ENCODE assay signal across 11 cellular contexts in genomic region chr22:20017622-20017958, GRCh38. TPM values are rescaled to one million over a fixed set of nuclear protein-coding genes. Genes with fewer than 3 reads are reported as not detected.
DNase-seq lines count a peak whose midpoint lies in the region; ATAC-seq, FAIRE-seq and TF ChIP-seq lines count a peak whose summit lies in the region.
"Had no signal": no experiment of that assay in that cellular context is flagged by ENCODE, and none has a peak within 500 bp of the region (broad histone marks: within the 10 kb centered on the region; RNA-seq: fewer than 3 reads in every experiment).

No MANE protein-coding gene starts in this region.

- POLR2A ChIA-PET in activated CD4-positive, alpha-beta memory T cell treated with anti-CD3 and anti-CD28 coated beads, Interleukin-2, amount 10 ng/mL, durations not matched to agents 7 days and 5 days (lab: Charles Lee): no interaction called here

- H3K9me3 Mint-ChIP-seq in activated naive CD4-positive, alpha-beta T cell treated with anti-CD3 and anti-CD28 coated beads, Interleukin-2, amount 50 U/mL, for 24 hours: no peaks in the 10 kb centered on the region
- no peaks in the 10 kb centered on the region for H3K9me3 Mint-ChIP-seq in activated CD4-positive, alpha-beta memory T cell treated with anti-CD3 and anti-CD28 coated beads, Interleukin-2, amount 10 ng/mL, durations not matched to agents 7 days and 5 days
- H3K9me3 Mint-ChIP-seq in stimulated activated memory B cell treated with anti-CD40 and anti-IgM and Interleukin-4, amounts not matched to agents 10 μg/mL and 1 μg/mL and 100 μg/mL, for 72 hours: no peaks in the 10 kb centered on the region

- CTCF ChIA-PET in activated CD4-positive, alpha-beta memory T cell treated with anti-CD3 and anti-CD28 coated beads, Interleukin-2, amount 10 ng/mL, durations not matched to agents 7 days and 5 days (lab: Charles Lee): interaction anchor here (0.5 kb wide), 1 partner anchor 48 kb away, joined by 3 read pairs; no protein-coding TSS in a partner anchor

- peak overlapping the region in 1 of 3 experiments; percentile 77 for H3K4me3 ChIP-seq in keratinocyte (ENCODE audit: control insufficient read depth in 2 of 3, extremely low read depth in 1 of 3, insufficient read depth in 2 of 3, low read depth in 1 of 3, low read length in 3 of 3)
- H3K4me3 ChIP-seq in coronary artery: no peak overlapping the region

- FAIRE-seq in keratinocyte (lab: Jason Lieb, UNC): no peak

- no peak for DNase-seq in activated naive CD4-positive, alpha-beta T cell treated with anti-CD3 and anti-CD28 coated beads, Interleukin-2, amount 50 U/mL, for 16 hours
- no peak for DNase-seq in activated CD4-positive, alpha-beta memory T cell treated with anti-CD3 and anti-CD28 coated beads, Interleukin-2, amount 10 ng/mL, durations not matched to agents 7 days and 5 days
- no peak for DNase-seq in keratinocyte (ENCODE audit: low read depth, low spot score)
- no peak for DNase-seq in stimulated activated naive CD4-positive, alpha-beta T cell treated with Interleukin-2 at 50 U/mL for 16 hours (lab: John Stamatoyannopoulos, UW)
- no peak for DNase-seq in Ammon's horn (ENCODE audit: low spot score)
- DNase-seq in coronary artery (ENCODE audit: low spot score): no peak
- DNase-seq: left colon, T1000 had no signal

- H3K9ac ChIP-seq in keratinocyte (ENCODE audit: control insufficient read depth, extremely low read depth, insufficient read depth, low read length): no peak overlapping the region

- TF ChIP-seq CTCF in keratinocyte (optimal IDR thresholded peaks at IDR 0.05 in 1 of 3, IDR thresholded peaks at IDR 0.05 in 1 of 3, conservative IDR thresholded peaks at IDR 0.05 in 1 of 3; ENCODE audit: extremely low read depth in 1 of 3, insufficient read depth in 2 of 3, low read length in 3 of 3) (no peak), coronary artery (IDR thresholded peaks at IDR 0.05) (no peak)

- dilution Hi-C loops in keratinocyte (cut with MboI; ENCODE audit: extremely low pct_ligation_motif_present, low sequenced_read_pairs): no loop called here

- peaks cover 4% of the 10 kb centered on the region for H3K9me1 ChIP-seq in keratinocyte (ENCODE audit: control insufficient read depth, extremely low read depth, insufficient read depth, low read length)

- H4K20me1 ChIP-seq in keratinocyte (ENCODE audit: control insufficient read depth, extremely low read depth, insufficient read depth, low read length): no peaks in the 10 kb centered on the region

- peaks cover 23% of the 10 kb centered on the region for H3K4me1 Mint-ChIP-seq in activated naive CD4-positive, alpha-beta T cell treated with anti-CD3 and anti-CD28 coated beads, Interleukin-2, amount 50 U/mL, for 24 hours
- H3K4me1 Mint-ChIP-seq in activated CD4-positive, alpha-beta memory T cell treated with anti-CD3 and anti-CD28 coated beads, Interleukin-2, amount 10 ng/mL, durations not matched to agents 7 days and 5 days: peaks cover 24% of the 10 kb centered on the region
- peaks cover 25% of the 10 kb centered on the region for H3K4me1 Mint-ChIP-seq in stimulated activated memory B cell treated with anti-CD40 and anti-IgM and Interleukin-4, amounts not matched to agents 10 μg/mL and 1 μg/mL and 100 μg/mL, for 72 hours

- H3K27me3 ChIP-seq in keratinocyte (ENCODE audit: control insufficient read depth, extremely low read depth, insufficient read depth, low read length): peaks cover 12% of the 10 kb centered on the region

- no peak for ATAC-seq in stimulated activated memory B cell treated with anti-CD40 and anti-IgM and Interleukin-4, amounts not matched to agents 10 μg/mL and 1 μg/mL and 100 μg/mL, for 72 hours

- peak overlapping the region; percentile 91 for H3K4me3 Mint-ChIP-seq in activated naive CD4-positive, alpha-beta T cell treated with anti-CD3 and anti-CD28 coated beads, Interleukin-2, amount 50 U/mL, for 24 hours
- H3K4me3 Mint-ChIP-seq in activated CD4-positive, alpha-beta memory T cell treated with anti-CD3 and anti-CD28 coated beads, Interleukin-2, amount 10 ng/mL, durations not matched to agents 7 days and 5 days: peak overlapping the region; percentile 73
- peak overlapping the region; percentile 69 for H3K4me3 Mint-ChIP-seq in stimulated activated memory B cell treated with anti-CD40 and anti-IgM and Interleukin-4, amounts not matched to agents 10 μg/mL and 1 μg/mL and 100 μg/mL, for 72 hours

- peaks cover 19% of the 10 kb centered on the region for H3K4me1 ChIP-seq in keratinocyte (ENCODE audit: control insufficient read depth, extremely low read depth, insufficient read depth, low read length)

- peaks cover 16% of the 10 kb centered on the region for H3K79me2 ChIP-seq in keratinocyte (ENCODE audit: control insufficient read depth, insufficient read depth, low read length)

- H3K27me3 Mint-ChIP-seq in activated naive CD4-positive, alpha-beta T cell treated with anti-CD3 and anti-CD28 coated beads, Interleukin-2, amount 50 U/mL, for 24 hours: no peaks in the 10 kb centered on the region
- peaks cover 28% of the 10 kb centered on the region for H3K27me3 Mint-ChIP-seq in activated CD4-positive, alpha-beta memory T cell treated with anti-CD3 and anti-CD28 coated beads, Interleukin-2, amount 10 ng/mL, durations not matched to agents 7 days and 5 days
- H3K27me3 Mint-ChIP-seq in stimulated activated memory B cell treated with anti-CD40 and anti-IgM and Interleukin-4, amounts not matched to agents 10 μg/mL and 1 μg/mL and 100 μg/mL, for 72 hours: peaks cover 9% of the 10 kb centered on the region

- peak overlapping the region; percentile 74 for H3K4me2 ChIP-seq in keratinocyte (ENCODE audit: control insufficient read depth, extremely low read depth, insufficient read depth, low read depth, low read length)

- no peaks in the 10 kb centered on the region for H3K36me3 Mint-ChIP-seq in activated naive CD4-positive, alpha-beta T cell treated with anti-CD3 and anti-CD28 coated beads, Interleukin-2, amount 50 U/mL, for 24 hours
- no peaks in the 10 kb centered on the region for H3K36me3 Mint-ChIP-seq in activated CD4-positive, alpha-beta memory T cell treated with anti-CD3 and anti-CD28 coated beads, Interleukin-2, amount 10 ng/mL, durations not matched to agents 7 days and 5 days (ENCODE audit: low read depth)
- no peaks in the 10 kb centered on the region for H3K36me3 Mint-ChIP-seq in stimulated activated memory B cell treated with anti-CD40 and anti-IgM and Interleukin-4, amounts not matched to agents 10 μg/mL and 1 μg/mL and 100 μg/mL, for 72 hours

- H3K36me3 ChIP-seq in keratinocyte (ENCODE audit: control insufficient read depth in 2 of 2, extremely low read depth in 1 of 2, insufficient read depth in 2 of 2, low read length in 2 of 2): no peaks in the 10 kb centered on the region

- H2AFZ ChIP-seq in keratinocyte (ENCODE audit: control insufficient read depth, low read length): no peak overlapping the region

- no peak overlapping the region for H3K27ac Mint-ChIP-seq in activated naive CD4-positive, alpha-beta T cell treated with anti-CD3 and anti-CD28 coated beads, Interleukin-2, amount 50 U/mL, for 24 hours
- H3K27ac Mint-ChIP-seq in activated CD4-positive, alpha-beta memory T cell treated with anti-CD3 and anti-CD28 coated beads, Interleukin-2, amount 10 ng/mL, durations not matched to agents 7 days and 5 days: no peak overlapping the region
- no peak overlapping the region for H3K27ac Mint-ChIP-seq in stimulated activated memory B cell treated with anti-CD40 and anti-IgM and Interleukin-4, amounts not matched to agents 10 μg/mL and 1 μg/mL and 100 μg/mL, for 72 hours

- H3K27ac ChIP-seq in keratinocyte (ENCODE audit: control insufficient read depth, insufficient read depth, low read length) (no peak overlapping the region), coronary artery (no peak overlapping the region)
- H3K27ac ChIP-seq: epithelial cell of prostate had no signal

- no peaks in the 10 kb centered on the region for H3K9me3 ChIP-seq in keratinocyte (ENCODE audit: control insufficient read depth, low read depth, low read length)

RNA-seq across cellular contexts. Expression of gene ARVCF, which starts 1.0 kb away (rescaled TPM):
- under 1 TPM; 0.58 to 0.71 TPM for total RNA-seq in activated CD4-positive, alpha-beta memory T cell treated with anti-CD3 and anti-CD28 coated beads, Interleukin-2, amount 10 ng/mL, durations not matched to agents 7 days and 5 days
- polyA plus RNA-seq in keratinocyte: 5.3 to 8.4 TPM (median 5.7 TPM) in 3 replicates
- 5.3 TPM for polyA plus RNA-seq in keratinocyte (2011; ENCODE audit: low read depth)
- 1.7 and 4.0 TPM in 2 replicates for polyA plus RNA-seq in keratinocyte (2011; cell fraction: cytosol; rRNA removed)
- polyA plus RNA-seq in keratinocyte (2011; cell fraction: nucleus; rRNA removed): 21.1 and 26.3 TPM in 2 replicates
- polyA plus RNA-seq in keratinocyte (2012; ENCODE audit: low replicate concordance): 8.2 TPM in 2 replicates
- polyA minus RNA-seq in keratinocyte: 4.3 to 14.6 TPM (median 5.1 TPM) in 3 replicates
- 14.2 TPM for polyA minus RNA-seq in keratinocyte (2011; cell fraction: cytosol; rRNA and poly(A)+ RNA removed)
- polyA minus RNA-seq in keratinocyte (2011; cell fraction: nucleus; rRNA and poly(A)+ RNA removed): 11.0 and 16.2 TPM in 2 replicates

RNA-seq across cellular contexts. Expression of gene TANGO2, which starts 3.3 kb away (rescaled TPM):
- 10 to 100 TPM; 39.1 to 44.5 TPM for total RNA-seq in activated CD4-positive, alpha-beta memory T cell treated with anti-CD3 and anti-CD28 coated beads, Interleukin-2, amount 10 ng/mL, durations not matched to agents 7 days and 5 days
- polyA plus RNA-seq in keratinocyte: 20.1 to 30.7 TPM (median 28.1 TPM) in 3 replicates
- polyA plus RNA-seq in keratinocyte (2011; ENCODE audit: low read depth): 8.9 TPM
- 23.4 and 27.4 TPM in 2 replicates for polyA plus RNA-seq in keratinocyte (2011; cell fraction: cytosol; rRNA removed)
- polyA plus RNA-seq in keratinocyte (2011; cell fraction: nucleus; rRNA removed): 25.0 and 31.0 TPM in 2 replicates
- 13.8 and 20.3 TPM in 2 replicates for polyA plus RNA-seq in keratinocyte (2012; ENCODE audit: low replicate concordance)
- polyA minus RNA-seq in keratinocyte: 53.7 to 73.9 TPM (median 69.5 TPM) in 3 replicates
- 33.0 TPM for polyA minus RNA-seq in keratinocyte (2011; cell fraction: cytosol; rRNA and poly(A)+ RNA removed)
- polyA minus RNA-seq in keratinocyte (2011; cell fraction: nucleus; rRNA and poly(A)+ RNA removed): 11.0 and 15.4 TPM in 2 replicates
